In the genomic region with DNA sequence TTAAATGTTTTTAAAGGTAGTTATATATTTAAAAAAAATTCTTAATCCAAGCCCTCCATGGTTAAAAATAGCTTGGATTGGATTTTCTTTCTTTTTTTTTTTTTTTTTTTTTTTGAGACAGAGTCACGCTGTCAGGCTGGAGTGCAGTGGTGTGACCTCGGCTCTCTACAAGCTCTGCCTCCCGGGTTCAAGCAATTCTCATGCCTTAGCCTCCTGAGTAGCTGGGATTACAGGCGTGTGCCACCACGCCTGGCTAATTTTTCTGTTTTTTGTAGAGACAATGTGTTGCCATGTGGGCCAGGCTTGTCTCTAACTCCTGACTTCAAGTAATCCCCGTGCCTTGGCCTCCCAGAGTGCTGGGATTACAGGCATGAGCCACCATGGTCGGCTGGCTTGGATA, we compare ENCODE assay signal across 7 cellular contexts. TPM values are rescaled to one million over a fixed set of nuclear protein-coding genes. Genes with fewer than 3 reads are reported as not detected.
DNase-seq lines count a peak whose midpoint lies in the region; ATAC-seq, FAIRE-seq and TF ChIP-seq lines count a peak whose summit lies in the region.
"Not testable (repeated sequence)": the region's sequence is repeated elsewhere in the genome, so short reads cannot be mapped to it uniquely, and the experiment has no call there.

No MANE protein-coding gene starts in this region.

- TF ChIP-seq CTCF in HFF-Myc (IDR thresholded peaks at IDR 0.05; ENCODE audit: low read depth, low read length, missing control alignments); RWPE2 (IDR thresholded peaks at IDR 0.05; ENCODE audit: poor library complexity, severe bottlenecking); GM12878 (IDR thresholded peaks at IDR 0.05 in 2 of 3, conservative IDR thresholded peaks at IDR 0.05 in 1 of 3; ENCODE audit: control insufficient read depth in 2 of 3, extremely low read depth in 1 of 3, insufficient read depth in 1 of 3, low read depth in 3 of 3, low read length in 3 of 3); keratinocyte (optimal IDR thresholded peaks at IDR 0.05 in 1 of 3, IDR thresholded peaks at IDR 0.05 in 1 of 3, conservative IDR thresholded peaks at IDR 0.05 in 1 of 3; ENCODE audit: extremely low read depth in 1 of 3, insufficient read depth in 2 of 3, low read length in 3 of 3): not testable (repeated sequence)

- BruUV-seq in GM12878 (replicated peaks; lab: Mats Ljungman, UMichigan) = not testable (repeated sequence)

- POLR2A ChIA-PET in CD8-positive, alpha-beta memory T cell (lab: Charles Lee); activated CD4-positive, alpha-beta T cell treated with anti-CD3 and anti-CD28 coated beads, Interleukin-2, amount 10 ng/mL, durations not matched to agents 7 days and 5 days (lab: Charles Lee): not testable (repeated sequence)
- POLR2A ChIA-PET in GM12878 (lab: Charles Lee) = interaction anchor here (0.6 to 1.3 kb wide), 6 partner anchors 10 to 558 kb away, joined by 3 to 8 read pairs (median 5); a partner anchor contains a TSS

- SMC1A ChIA-PET in GM12878 (lab: Charles Lee; ENCODE audit: uncharacterized antibody, unreplicated experiment) = interaction anchor here (1.3 kb wide), 1 partner anchor 493 kb away, joined by 4 read pairs; no protein-coding TSS in a partner anchor

- not testable (repeated sequence) for H2AFZ ChIP-seq in GM12878 (ENCODE audit: control insufficient read depth, low read depth, low read length); keratinocyte (ENCODE audit: control insufficient read depth, low read length)

- H3K4me2 ChIP-seq in GM12878 (ENCODE audit: control insufficient read depth, insufficient read depth) (peak overlapping the region; percentile 75), keratinocyte (ENCODE audit: control insufficient read depth, extremely low read depth, insufficient read depth, low read depth, low read length) (peak overlapping the region; percentile 90), skeletal muscle satellite cell (ENCODE audit: low read length) (peak overlapping the region; percentile 22)

- intact Hi-C loops in GM12878 (cut with micrococcal nuclease; ENCODE audit: unreplicated experiment) = not testable (repeated sequence)

- H3K27ac ChIP-seq in CD8-positive, alpha-beta memory T cell (ENCODE audit: low read depth, low read length); GM12878 (ENCODE audit: control insufficient read depth, insufficient read depth): not testable (repeated sequence)
- peak overlapping the region; percentile 90 for H3K27ac ChIP-seq in RWPE2 (ENCODE audit: poor library complexity, severe bottlenecking)
- peak overlapping the region; percentile 23 for H3K27ac ChIP-seq in keratinocyte (ENCODE audit: control insufficient read depth, insufficient read depth, low read length)

- H3K27ac Mint-ChIP-seq in CD8-positive, alpha-beta memory T cell = peak overlapping the region in 1 of 8 donors; percentile 21
- not testable (repeated sequence) for H3K27ac Mint-ChIP-seq in activated CD4-positive, alpha-beta T cell treated with anti-CD3 and anti-CD28 coated beads, Interleukin-2, amount 10 ng/mL, durations not matched to agents 7 days and 5 days

- H4K20me1 ChIP-seq in GM12878 (ENCODE audit: control insufficient read depth, insufficient read depth); keratinocyte (ENCODE audit: control insufficient read depth, extremely low read depth, insufficient read depth, low read length): not testable (repeated sequence)

- TF ChIP-seq EP300 in GM12878 (IDR thresholded peaks at IDR 0.05; ENCODE audit: borderline replicate concordance in 1 of 2, control insufficient read depth in 1 of 2, low read depth in 2 of 2, low read length in 2 of 2) = not testable (repeated sequence)

- H3K27me3 Mint-ChIP-seq in CD8-positive, alpha-beta memory T cell; activated CD4-positive, alpha-beta T cell treated with anti-CD3 and anti-CD28 coated beads, Interleukin-2, amount 10 ng/mL, durations not matched to agents 7 days and 5 days: not testable (repeated sequence)

- CTCF ChIA-PET in CD8-positive, alpha-beta memory T cell (lab: Charles Lee) = interaction anchor here (0.8 kb wide), 1 partner anchor 47 kb away, joined by 3 read pairs; no protein-coding TSS in a partner anchor
- CTCF ChIA-PET in activated CD4-positive, alpha-beta T cell treated with anti-CD3 and anti-CD28 coated beads, Interleukin-2, amount 10 ng/mL, durations not matched to agents 7 days and 5 days (lab: Charles Lee) = interaction anchor here (1.0 kb wide), 1 partner anchor 271 kb away, joined by 4 read pairs; no protein-coding TSS in a partner anchor
- CTCF ChIA-PET in GM12878 (lab: Yijun Ruan, JAX) = interaction anchor here (0.8 to 1.2 kb wide), 2 partner anchors 12 to 47 kb away, joined by 3 to 4 read pairs; no protein-coding TSS in a partner anchor

- peaks cover 19% of the 10 kb centered on the region for H3K36me3 ChIP-seq in CD8-positive, alpha-beta memory T cell (ENCODE audit: insufficient read depth, low read length)
- H3K36me3 ChIP-seq in RWPE2 (ENCODE audit: low read depth) = peaks cover 82% of the 10 kb centered on the region
- not testable (repeated sequence) for H3K36me3 ChIP-seq in GM12878 (ENCODE audit: control insufficient read depth in 2 of 2, insufficient read depth in 2 of 2, low read length in 1 of 2); keratinocyte (ENCODE audit: control insufficient read depth in 2 of 2, extremely low read depth in 1 of 2, insufficient read depth in 2 of 2, low read length in 2 of 2)
- H3K36me3 ChIP-seq in skeletal muscle satellite cell (ENCODE audit: insufficient read depth, low read length) = peaks cover 31% of the 10 kb centered on the region

- not testable (repeated sequence) for H3K9me3 ChIP-seq in CD8-positive, alpha-beta memory T cell (ENCODE audit: low read length); RWPE2 (ENCODE audit: severe bottlenecking); GM12878 (replicated peaks; ENCODE audit: control insufficient read depth, insufficient read depth, low read length); keratinocyte (ENCODE audit: control insufficient read depth, low read depth, low read length); skeletal muscle satellite cell (replicated peaks; ENCODE audit: low read length)

- H3K79me2 ChIP-seq in GM12878 (ENCODE audit: control insufficient read depth, insufficient read depth, low read length) (peaks cover 98% of the 10 kb centered on the region), keratinocyte (ENCODE audit: control insufficient read depth, insufficient read depth, low read length) (peaks cover 97% of the 10 kb centered on the region)

- dilution Hi-C loops in keratinocyte (cut with MboI; ENCODE audit: extremely low pct_ligation_motif_present, low sequenced_read_pairs) = not testable (repeated sequence)

- TF ChIP-seq RAD21 in GM12878 (IDR thresholded peaks at IDR 0.05; ENCODE audit: insufficient read depth, low read depth, low read length) = not testable (repeated sequence)

- peaks cover 67 to 85% (median 80%) of the 10 kb centered on the region in 3 donors for H3K4me1 Mint-ChIP-seq in CD8-positive, alpha-beta memory T cell
- H3K4me1 Mint-ChIP-seq in activated CD4-positive, alpha-beta T cell treated with anti-CD3 and anti-CD28 coated beads, Interleukin-2, amount 10 ng/mL, durations not matched to agents 7 days and 5 days = peaks cover 46% of the 10 kb centered on the region

- TF ChIP-seq POLR2A in GM12878 (IDR thresholded peaks at IDR 0.05; ENCODE audit: low read depth, low read length) = not testable (repeated sequence)

- DNase-seq in CD8-positive, alpha-beta memory T cell; HFF-Myc (ENCODE audit: extremely low read depth, low read depth); RWPE2 (ENCODE audit: low spot score); activated CD4-positive, alpha-beta T cell treated with anti-CD3 and anti-CD28 coated beads, Interleukin-2, amount 10 ng/mL, durations not matched to agents 7 days and 5 days; GM12878 (ENCODE audit: low read depth, low spot score); keratinocyte (ENCODE audit: low read depth, low spot score): not testable (repeated sequence)

- peaks cover 38% of the 10 kb centered on the region for H3K4me1 ChIP-seq in CD8-positive, alpha-beta memory T cell (ENCODE audit: insufficient read depth, low read length)
- peaks cover 53% of the 10 kb centered on the region for H3K4me1 ChIP-seq in RWPE2 (ENCODE audit: insufficient read depth, poor library complexity, severe bottlenecking)
- not testable (repeated sequence) for H3K4me1 ChIP-seq in GM12878 (ENCODE audit: control insufficient read depth, insufficient read depth, low read length)
- H3K4me1 ChIP-seq in keratinocyte (ENCODE audit: control insufficient read depth, extremely low read depth, insufficient read depth, low read length) = peaks cover 29% of the 10 kb centered on the region
- H3K4me1 ChIP-seq in skeletal muscle satellite cell (ENCODE audit: control insufficient read depth, insufficient read depth, low read length) = peaks cover 27% of the 10 kb centered on the region

- H3K27me3 ChIP-seq in CD8-positive, alpha-beta memory T cell (ENCODE audit: insufficient read depth, low read length, poor library complexity, severe bottlenecking); RWPE2 (ENCODE audit: insufficient read depth, poor library complexity, severe bottlenecking); GM12878 (replicated peaks in 1 of 2; ENCODE audit: control insufficient read depth in 2 of 2, insufficient read depth in 2 of 2, low read length in 1 of 2); keratinocyte (ENCODE audit: control insufficient read depth, extremely low read depth, insufficient read depth, low read length); skeletal muscle satellite cell (ENCODE audit: control insufficient read depth, insufficient read depth, low read length): not testable (repeated sequence)

- RAD21 ChIA-PET in GM12878 (lab: Charles Lee; ENCODE audit: unreplicated experiment) = interaction anchor here (0.7 to 1.1 kb wide), 3 partner anchors 9 to 399 kb away, joined by 3 to 4 read pairs (median 4); no protein-coding TSS in a partner anchor

- not testable (repeated sequence) for H3K9ac ChIP-seq in GM12878 (ENCODE audit: control insufficient read depth, insufficient read depth, low read length); keratinocyte (ENCODE audit: control insufficient read depth, extremely low read depth, insufficient read depth, low read length); skeletal muscle satellite cell (ENCODE audit: low read depth, low read length)

- not testable (repeated sequence) for H3K9me3 Mint-ChIP-seq in CD8-positive, alpha-beta memory T cell; activated CD4-positive, alpha-beta T cell treated with anti-CD3 and anti-CD28 coated beads, Interleukin-2, amount 10 ng/mL, durations not matched to agents 7 days and 5 days

- not testable (repeated sequence) for ATAC-seq in RWPE2 (ENCODE audit: low read depth)
- peak; percentile 10 for ATAC-seq in GM12878

- peaks cover 4 to 57% (median 12%) of the 10 kb centered on the region in 3 donors for H3K36me3 Mint-ChIP-seq in CD8-positive, alpha-beta memory T cell
- peaks cover 54% of the 10 kb centered on the region for H3K36me3 Mint-ChIP-seq in activated CD4-positive, alpha-beta T cell treated with anti-CD3 and anti-CD28 coated beads, Interleukin-2, amount 10 ng/mL, durations not matched to agents 7 days and 5 days (ENCODE audit: low read depth)

- peak overlapping the region in 4 of 7 donors; percentile 41 to 83 (median 57) for H3K4me3 Mint-ChIP-seq in CD8-positive, alpha-beta memory T cell
- peak overlapping the region; percentile 24 for H3K4me3 Mint-ChIP-seq in activated CD4-positive, alpha-beta T cell treated with anti-CD3 and anti-CD28 coated beads, Interleukin-2, amount 10 ng/mL, durations not matched to agents 7 days and 5 days

- FAIRE-seq in GM12878 (lab: Jason Lieb, UNC); keratinocyte (lab: Jason Lieb, UNC): not testable (repeated sequence)

- H3K9me1 ChIP-seq in keratinocyte (ENCODE audit: control insufficient read depth, extremely low read depth, insufficient read depth, low read length) = not testable (repeated sequence)

- WGBS in GM12878 (ENCODE audit: insufficient coverage, insufficient replicate concordance, low lambda C conversion rate, missing lambda C conversion rate) = 87% methylated on average over 4 of the region's 7 CpGs

- in situ Hi-C loops in GM12878 (cut with MboI) = not testable (repeated sequence)

- not testable (repeated sequence) for H3K4me3 ChIP-seq in CD8-positive, alpha-beta memory T cell (ENCODE audit: low read length); RWPE2 (ENCODE audit: severe bottlenecking); GM12878; keratinocyte (ENCODE audit: control insufficient read depth in 2 of 3, extremely low read depth in 1 of 3, insufficient read depth in 2 of 3, low read depth in 1 of 3, low read length in 3 of 3); skeletal muscle satellite cell (ENCODE audit: low read length)
- 0 out of 2 replicates have a peak overlapping the region, but pooled peaks have one; percentile 6 for H3K4me3 ChIP-seq in HFF-Myc (replicated peaks; ENCODE audit: low read depth, low read length)

RNA-seq across cellular contexts. Expression of a gene that starts 5.6 kb away (rescaled TPM):
- 100 to 1,000 TPM; 108 to 114 TPM for total RNA-seq in CD8-positive, alpha-beta memory T cell
- polyA plus RNA-seq in CD8-positive, alpha-beta memory T cell = 75.3 TPM
- 100 to 1,000 TPM; 104 to 127 TPM for total RNA-seq in activated CD4-positive, alpha-beta T cell treated with anti-CD3 and anti-CD28 coated beads, Interleukin-2, amount 10 ng/mL, durations not matched to agents 7 days and 5 days
- total RNA-seq in GM12878 (2013; cell fraction: nucleolus; rRNA removed) = 45.5 and 51.4 TPM in 2 replicates
- 30.0 and 31.3 TPM in 2 replicates for total RNA-seq in GM12878 (2014; rRNA removed)
- 30.8 and 35.6 TPM in 2 replicates for total RNA-seq in GM12878 (2014; rRNA removed; fragmentation: Illumina TruSeq; extraction: Trizol)
- 50.5 and 51.2 TPM in 2 replicates for total RNA-seq in GM12878 (2021)
- 21.9 TPM for polyA plus RNA-seq in GM12878 (2011; ENCODE audit: low read depth)
- polyA plus RNA-seq in GM12878 (2011; rRNA removed) = 43.9 and 60.5 TPM in 2 replicates
- 18.2 and 22.1 TPM in 2 replicates for polyA plus RNA-seq in GM12878 (2011; cell fraction: cytosol; rRNA removed)
- polyA plus RNA-seq in GM12878 (2011; cell fraction: nucleus; rRNA removed) = 12.3 and 13.1 TPM in 2 replicates
- polyA plus RNA-seq in GM12878 (2012) = 19.5 and 28.2 TPM in 2 replicates
- polyA plus RNA-seq in GM12878 (2014; fragmentation: Illumina TruSeq; extraction: Trizol) = 35.1 and 41.1 TPM in 2 replicates
- polyA plus RNA-seq in GM12878 (2014; fragmentation: Nextera tagmentation; extraction: Ambion mirVana) = 10 to 100 TPM in 1 of 2 experiments, 1 to 10 TPM in 1; 7.4 to 12.7 TPM
- polyA plus RNA-seq in GM12878 (2014; rRNA removed) = 29.9 and 31.8 TPM in 2 replicates
- polyA plus RNA-seq in GM12878 (2016; fragmentation: Nextera tagmentation; extraction: Ambion mirVana) = 10 to 100 TPM; 50.0 to 56.1 TPM
- polyA minus RNA-seq in GM12878 (2011; rRNA and poly(A)+ RNA removed) = 31.1 and 33.7 TPM in 2 replicates
- polyA minus RNA-seq in GM12878 (2011; cell fraction: cytosol; rRNA and poly(A)+ RNA removed) = 25.3 and 31.2 TPM in 2 replicates
- polyA minus RNA-seq in GM12878 (2011; cell fraction: nucleus; rRNA and poly(A)+ RNA removed) = 18.7 and 32.1 TPM in 2 replicates
- 29.2 to 47.9 TPM (median 34.4 TPM) in 3 replicates for polyA plus RNA-seq in keratinocyte
- 20.5 TPM for polyA plus RNA-seq in keratinocyte (2011; ENCODE audit: low read depth)
- polyA plus RNA-seq in keratinocyte (2011; cell fraction: cytosol; rRNA removed) = 30.1 and 47.3 TPM in 2 replicates
- polyA plus RNA-seq in keratinocyte (2011; cell fraction: nucleus; rRNA removed) = 17.5 and 19.8 TPM in 2 replicates
- polyA plus RNA-seq in keratinocyte (2012; ENCODE audit: low replicate concordance) = 36.8 and 43.7 TPM in 2 replicates
- polyA minus RNA-seq in keratinocyte = 14.2 to 33.2 TPM (median 22.1 TPM) in 3 replicates
- 36.6 TPM for polyA minus RNA-seq in keratinocyte (2011; cell fraction: cytosol; rRNA and poly(A)+ RNA removed)
- 7.3 and 19.1 TPM in 2 replicates for polyA minus RNA-seq in keratinocyte (2011; cell fraction: nucleus; rRNA and poly(A)+ RNA removed)
- total RNA-seq in skeletal muscle satellite cell (2012; rRNA removed) = 39.5 and 44.1 TPM in 2 replicates

Comparison
In these comparisons a context has a peak if more than half of its experiments do, and no peak if none do; other contexts are left out.
1. H3K4me2 ChIP-seq: peak in every context shown above with its lines; median percentile 90 in keratinocyte; 75 in GM12878; 22 in skeletal muscle satellite cell.